Comparison of ENCODE assay signal across 12 cellular contexts in genomic region chr2:54773838-54774237, GRCh38. TPM values are rescaled to one million over a fixed set of nuclear protein-coding genes. Genes with fewer than 3 reads are reported as not detected.
A peak's percentile ranks its signal among the peaks of the same experiment; 100 is the strongest.
DNase-seq lines count a peak whose midpoint lies in the region; ATAC-seq and TF ChIP-seq lines count a peak whose summit lies in the region.
"Had no signal": no experiment of that assay in that cellular context is flagged by ENCODE, and none has a peak within 500 bp of the region (broad histone marks: within the 10 kb centered on the region; RNA-seq: fewer than 3 reads in every experiment).

No MANE protein-coding gene starts in this region.

- H3K27me3 ChIP-seq in KMS-11 (ENCODE audit: insufficient read depth, low read depth), result no peaks in the 10 kb centered on the region
- H3K27me3 ChIP-seq in brain microvascular endothelial cell (replicated peaks), result no peaks in the 10 kb centered on the region
- no peaks in the 10 kb centered on the region for H3K27me3 ChIP-seq in mesenchymal stem cell (ENCODE audit: control insufficient read depth in 1 of 2, insufficient read depth in 1 of 2, low read length in 2 of 2)
- H3K27me3 ChIP-seq: suprapubic skin had no signal

- H4K8ac ChIP-seq in mesenchymal stem cell (ENCODE audit: low read length), result no peak overlapping the region

- H3K4me1 Mint-ChIP-seq in Calu3 (ENCODE audit: low read depth, unreplicated experiment), result peaks cover 10% of the 10 kb centered on the region

- H2BK5ac ChIP-seq in mesenchymal stem cell (ENCODE audit: low read depth, low read length, poor library complexity, severe bottlenecking), result no peak overlapping the region

- H3K18ac ChIP-seq in mesenchymal stem cell (ENCODE audit: low read depth in 1 of 2, low read length in 2 of 2), result no peak overlapping the region

- H3K4me2 ChIP-seq in KMS-11, result no peak overlapping the region
- H3K4me2 ChIP-seq in mesenchymal stem cell (ENCODE audit: low read length, poor library complexity, severe bottlenecking), result no peak overlapping the region

- H3K9me3 Mint-ChIP-seq in Calu3 (ENCODE audit: low read depth, unreplicated experiment), result peaks cover 14% of the 10 kb centered on the region

- H3K27ac ChIP-seq in KMS-11 (no peak overlapping the region), brain microvascular endothelial cell (no peak overlapping the region), mesenchymal stem cell (ENCODE audit: low read length, poor library complexity, severe bottlenecking) (no peak overlapping the region)
- H3K27ac ChIP-seq: suprapubic skin had no signal

- H2BK12ac ChIP-seq in mesenchymal stem cell (ENCODE audit: low read length in 2 of 2), result no peak overlapping the region

- H2AK5ac ChIP-seq in mesenchymal stem cell (ENCODE audit: low read length, severe bottlenecking), result no peak overlapping the region

- H3K4me3 ChIP-seq in KMS-11 (IDR thresholded peaks at IDR 0.05; ENCODE audit: insufficient read depth, low read depth, low read length) (no peak overlapping the region), brain microvascular endothelial cell (ENCODE audit: low read depth, low read length) (no peak overlapping the region), mesenchymal stem cell (ENCODE audit: insufficient read depth in 1 of 2, low read depth in 1 of 2, low read length in 2 of 2) (no peak overlapping the region)
- H3K4me3 ChIP-seq: suprapubic skin had no signal

- in situ Hi-C loops in brain microvascular endothelial cell (cut with HindIII; ENCODE audit: low pct_ligation_motif_present, low sequenced_read_pairs), result no loop called here

- ATAC-seq in GM18909 (IDR thresholded peaks at IDR 0.05; ENCODE audit: poor library complexity, unreplicated experiment), result no peak

- peaks cover 12% of the 10 kb centered on the region for H3K9me3 ChIP-seq in mesenchymal stem cell (ENCODE audit: control insufficient read depth, low read length)

- no peaks in the 10 kb centered on the region for H3K79me1 ChIP-seq in mesenchymal stem cell (replicated peaks; ENCODE audit: low read length, poor library complexity, severe bottlenecking)

- intact Hi-C loops in Calu3 (cut with micrococcal nuclease; ENCODE audit: unreplicated experiment), result no loop called here

- H3K4ac ChIP-seq in mesenchymal stem cell (ENCODE audit: low read depth in 1 of 2, low read length in 2 of 2), result no peak overlapping the region

- no peak overlapping the region for H3K23ac ChIP-seq in mesenchymal stem cell (ENCODE audit: low read length in 2 of 2)

- no peak overlapping the region for H3K9ac ChIP-seq in KMS-11
- H3K9ac ChIP-seq in mesenchymal stem cell (ENCODE audit: low read length), result no peak overlapping the region

- DNase-seq in Calu3 (no peak), brain microvascular endothelial cell (no peak), mesenchymal stem cell (peak; percentile 4), T-helper 2 cell (no peak), NCI-H1092 treated with DMSO at 0.1 percent for 48 hours (lab: John Stamatoyannopoulos, UW) (no peak)
- no peak for DNase-seq in effector CD8-positive, alpha-beta T cell (lab: John Stamatoyannopoulos, UW)
- DNase-seq: activated naive CD4-positive, alpha-beta T cell treated with Interleukin-2 at 50 U/mL for 16 hours; OCI-M1 had no signal

- BruUV-seq in Calu3 (replicated peaks; lab: Mats Ljungman, UMichigan), result no TSS peak

- CTCF ChIA-PET in Calu3 (lab: Charles Lee), result no interaction called here

- TF ChIP-seq CTCF in Calu3 (IDR thresholded peaks at IDR 0.05; ENCODE audit: unreplicated experiment) (peak; percentile 14), KMS-11 (conservative IDR thresholded peaks at IDR 0.05; ENCODE audit: low read depth, low read length) (peak; percentile 44; the same call in 1 of the 2 replicates), brain microvascular endothelial cell (IDR thresholded peaks at IDR 0.05; ENCODE audit: low read depth, low read length, missing control alignments) (peak; percentile 58)

- no peak overlapping the region for H3K4me3 Mint-ChIP-seq in Calu3 (ENCODE audit: low read depth, unreplicated experiment)
- H3K4me3 Mint-ChIP-seq: T-helper 2 cell treated with Interferon-gamma antibody and Interleukin-4, amounts not matched to agents 5 μg/mL and 100 μg/mL, for 36 hours had no signal

- no peak overlapping the region for H2AFZ ChIP-seq in KMS-11 (ENCODE audit: low read depth)
- H2AFZ ChIP-seq in mesenchymal stem cell (ENCODE audit: low read depth, low read length), result no peak overlapping the region

- H2BK15ac ChIP-seq in mesenchymal stem cell (ENCODE audit: low read depth, poor library complexity, severe bottlenecking), result no peak overlapping the region

- no peaks in the 10 kb centered on the region for H3K36me3 Mint-ChIP-seq in Calu3 (ENCODE audit: insufficient read depth, unreplicated experiment)

- H3K4me1 ChIP-seq in KMS-11 (ENCODE audit: low read depth, poor library complexity, severe bottlenecking) (peaks cover 10% of the 10 kb centered on the region), mesenchymal stem cell (ENCODE audit: control insufficient read depth, insufficient read depth, low read depth, low read length) (peaks cover 2% of the 10 kb centered on the region)

- no peak overlapping the region for H4K91ac ChIP-seq in mesenchymal stem cell (ENCODE audit: low read length)

- no peak overlapping the region for H3K14ac ChIP-seq in mesenchymal stem cell (ENCODE audit: low read length in 2 of 2)

- H4K20me1 ChIP-seq in KMS-11 (ENCODE audit: insufficient read depth), result no peaks in the 10 kb centered on the region

- H2BK120ac ChIP-seq in mesenchymal stem cell (ENCODE audit: low read depth, low read length), result no peak overlapping the region

- H3K36me3 ChIP-seq in KMS-11 (ENCODE audit: insufficient read depth) (no peaks in the 10 kb centered on the region), brain microvascular endothelial cell (replicated peaks) (no peaks in the 10 kb centered on the region), mesenchymal stem cell (ENCODE audit: control insufficient read depth in 1 of 2, insufficient read depth in 2 of 2, low read depth in 1 of 2, low read length in 2 of 2) (no peaks in the 10 kb centered on the region)
- H3K36me3 ChIP-seq: suprapubic skin had no signal

- 85% methylated on average over 2 of the region's 2 CpGs for WGBS in mesenchymal stem cell

- no peak overlapping the region for H3K27ac Mint-ChIP-seq in Calu3 (ENCODE audit: unreplicated experiment)
- H3K27ac Mint-ChIP-seq: T-helper 2 cell treated with Interferon-gamma antibody and Interleukin-4, amounts not matched to agents 5 μg/mL and 100 μg/mL, for 36 hours had no signal

- no peaks in the 10 kb centered on the region for H3K27me3 Mint-ChIP-seq in Calu3 (ENCODE audit: unreplicated experiment)

- no peaks in the 10 kb centered on the region for H3K79me2 ChIP-seq in KMS-11 (ENCODE audit: insufficient read depth, low read depth)

RNA-seq across cellular contexts. Expression of gene EML6, which starts 50.4 kb away (rescaled TPM):
- total RNA-seq in Calu3 (2022), result 0.45 and 1.1 TPM in 2 replicates
- polyA plus RNA-seq in mesenchymal stem cell (2013, experiment 1 of 2), result 0.36 TPM
- 0.25 TPM for polyA plus RNA-seq in mesenchymal stem cell (2013, experiment 2 of 2)
